Comparison of ENCODE assay signal across 10 cellular contexts in the genomic region with DNA sequence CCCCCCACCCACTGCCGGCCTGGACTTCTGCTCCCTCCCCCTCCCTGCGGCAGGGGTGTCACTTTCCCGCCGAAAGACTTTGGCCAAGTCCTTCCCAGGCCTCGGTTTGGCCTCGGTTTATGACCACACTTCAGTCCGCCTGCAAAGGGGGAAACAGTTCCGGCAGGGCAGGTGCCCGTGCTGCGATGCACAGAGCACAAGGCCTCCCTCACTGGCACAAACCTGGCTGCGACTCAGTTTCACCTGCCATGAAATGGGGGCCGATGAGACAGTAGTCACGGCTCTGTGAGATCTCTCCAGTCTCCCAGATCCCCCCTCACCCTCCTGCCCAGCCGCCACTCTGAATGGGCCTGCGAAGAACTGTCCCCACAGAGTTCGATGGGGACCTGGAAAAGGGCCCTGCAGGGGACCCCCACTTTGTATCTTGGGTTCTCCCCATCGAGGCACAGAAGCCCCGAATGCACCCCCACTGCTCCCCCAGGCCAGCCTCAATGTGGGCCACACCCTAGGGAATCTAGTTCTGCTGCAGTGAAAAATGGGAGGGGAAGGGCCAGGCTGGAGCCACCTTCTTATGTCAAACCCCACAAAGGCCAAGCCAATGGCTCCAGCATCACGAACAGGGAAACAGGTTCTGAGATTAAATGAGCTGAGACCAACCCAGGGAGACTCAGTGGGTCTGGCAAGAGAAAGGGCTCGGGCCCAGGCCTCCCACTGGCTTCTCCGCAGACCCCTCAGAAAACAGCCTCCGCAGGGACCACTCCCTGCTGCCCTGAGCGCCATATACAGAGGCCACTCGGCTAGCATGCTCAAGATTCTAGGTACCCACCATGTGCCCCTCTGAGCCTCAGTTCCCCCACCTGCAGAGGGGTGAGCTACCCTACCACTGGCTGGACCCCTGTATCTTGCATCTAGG. TPM values are rescaled to one million over a fixed set of nuclear protein-coding genes. Genes with fewer than 3 reads are reported as not detected.
DNase-seq lines count a peak whose midpoint lies in the region; ATAC-seq and TF ChIP-seq lines count a peak whose summit lies in the region.
"Had no signal": no experiment of that assay in that cellular context is flagged by ENCODE, and none has a peak within 500 bp of the region (broad histone marks: within the 10 kb centered on the region; RNA-seq: fewer than 3 reads in every experiment).

No MANE protein-coding gene starts in this region.

- H3K27me3 ChIP-seq in DOHH2 (ENCODE audit: control insufficient read depth, low read length): no peaks in the 10 kb centered on the region; the same call in 1 of the 2 replicates
- H3K27me3 ChIP-seq in right atrium auricular region: no peaks in the 10 kb centered on the region
- no peaks in the 10 kb centered on the region for H3K27me3 ChIP-seq in rectal smooth muscle tissue (ENCODE audit: control insufficient read depth, insufficient read depth, low read length)

- no peaks in the 10 kb centered on the region for H3K9me3 Mint-ChIP-seq in T-cell

- no peaks in the 10 kb centered on the region for H3F3A ChIP-seq in DOHH2 (ENCODE audit: control insufficient read depth, insufficient read depth)

- H3K36me3 ChIP-seq in DOHH2 (ENCODE audit: control insufficient read depth, low read length): no peaks in the 10 kb centered on the region
- H3K36me3 ChIP-seq in right atrium auricular region: no peaks in the 10 kb centered on the region
- H3K36me3 ChIP-seq in rectal smooth muscle tissue (ENCODE audit: control insufficient read depth, insufficient read depth, low read length): no peaks in the 10 kb centered on the region

- no peak overlapping the region for H3K27ac Mint-ChIP-seq in T-cell

- no peak for TF ChIP-seq CTCF in DOHH2 (IDR thresholded peaks at IDR 0.05; ENCODE audit: low read depth, low read length, poor library complexity, severe bottlenecking)
- no peak for TF ChIP-seq CTCF in right atrium auricular region (IDR thresholded peaks at IDR 0.05)

- H3K27ac ChIP-seq in DOHH2 (ENCODE audit: low read depth, low read length) (no peak overlapping the region), right atrium auricular region (peak overlapping the region; percentile 94 to 97), rectal smooth muscle tissue (ENCODE audit: low read depth, low read length) (no peak overlapping the region)
- H3K27ac ChIP-seq: GM23248 had no signal

- ATAC-seq in T-cell (replicated peaks in 1 of 4) (no peak), GM19463 (IDR thresholded peaks at IDR 0.05; ENCODE audit: unreplicated experiment) (no peak)

- no peak overlapping the region for H3K9ac ChIP-seq in rectal smooth muscle tissue (ENCODE audit: low read length)

- CTCF ChIA-PET in T-cell (lab: Charles Lee): no interaction called here

- no peaks in the 10 kb centered on the region for H3K9me3 ChIP-seq in DOHH2 (ENCODE audit: control insufficient read depth, insufficient read depth, low read length)
- H3K9me3 ChIP-seq in right atrium auricular region: no peaks in the 10 kb centered on the region

- no peaks in the 10 kb centered on the region for H3K27me3 Mint-ChIP-seq in T-cell

- H3K4me3 ChIP-seq in DOHH2 (ENCODE audit: low read length) (no peak overlapping the region; the same call in 1 of the 2 replicates), right atrium auricular region (peak overlapping the region; percentile 72 to 83), rectal smooth muscle tissue (ENCODE audit: low read length) (peak overlapping the region; percentile 45)

- H3K79me2 ChIP-seq in DOHH2 (ENCODE audit: control insufficient read depth, low read length): no peaks in the 10 kb centered on the region

- 0 out of 2 replicates have a peak overlapping the region, but pooled peaks have one; percentile 29 for H3K4me2 ChIP-seq in DOHH2 (ENCODE audit: low read length)

- H4K20me1 ChIP-seq in DOHH2 (ENCODE audit: control insufficient read depth, insufficient read depth, low read depth, low read length): no peaks in the 10 kb centered on the region

- POLR2A ChIA-PET in T-cell (lab: Charles Lee): no interaction called here

- H3K4me3 Mint-ChIP-seq in T-cell: peak overlapping the region; percentile 57 to 70 (median 59)

- DNase-seq in T-cell (no peak), right atrium auricular region (ENCODE audit: low spot score) (no peak), putamen (ENCODE audit: low spot score) (no peak), globus pallidus (ENCODE audit: low spot score) (no peak), A172 (ENCODE audit: low spot score) (no peak)
- DNase-seq: NK-92 treated with Interleukin-12 subunit alpha and Interleukin-12 subunit beta, amount 100 ng/mL, for 24 hours had no signal

- no peaks in the 10 kb centered on the region for H3K9me2 ChIP-seq in DOHH2 (replicated peaks; ENCODE audit: control insufficient read depth, low read length)

- no peaks in the 10 kb centered on the region for H3K36me3 Mint-ChIP-seq in T-cell

- H3K4me1 Mint-ChIP-seq in T-cell: peaks cover 0 to 3% (median 3%) of the 10 kb centered on the region in 3 donors

- peaks cover 11% of the 10 kb centered on the region for H3K4me1 ChIP-seq in DOHH2 (ENCODE audit: control insufficient read depth, low read length)
- peaks cover 0 to 64% of the 10 kb centered on the region in 2 donors for H3K4me1 ChIP-seq in right atrium auricular region
- peaks cover 22% of the 10 kb centered on the region for H3K4me1 ChIP-seq in rectal smooth muscle tissue (ENCODE audit: control insufficient read depth, insufficient read depth, low read length)

RNA-seq across cellular contexts. Expression of a gene that starts 29.0 kb away (rescaled TPM):
- total RNA-seq in T-cell: 1 to 10 TPM; 2.5 to 8.6 (median 6.4) TPM
- 10 to 100 TPM; 16.7 to 35.8 TPM for total RNA-seq in right atrium auricular region
- 9.3 and 22.7 TPM in 2 replicates for total RNA-seq in A172 (2014; rRNA removed; shearing (Covaris generic))

RNA-seq across cellular contexts. Expression of a gene that starts 33.3 kb away (rescaled TPM):
- 10 to 100 TPM; 29.9 to 48.4 (median 43.7) TPM for total RNA-seq in T-cell
- total RNA-seq in right atrium auricular region: 100 to 1,000 TPM in 1 of 2 donors, 10 to 100 TPM in 1; 95.2 to 101 TPM
- 29.6 and 36.3 TPM in 2 replicates for total RNA-seq in A172 (2014; rRNA removed; shearing (Covaris generic))

RNA-seq across cellular contexts. Expression of a gene that starts 46.0 kb away (rescaled TPM):
- total RNA-seq in T-cell (10 to 100 TPM; 26.5 to 47.4 (median 28.7) TPM), right atrium auricular region (10 to 100 TPM; 16.2 to 18.4 TPM)
- 112 and 114 TPM in 2 replicates for total RNA-seq in A172 (2014; rRNA removed; shearing (Covaris generic))

RNA-seq across cellular contexts. Expression of a gene that starts 46.1 kb away (rescaled TPM):
- total RNA-seq in T-cell (10 to 100 TPM; 30.6 to 53.1 (median 50.5) TPM), right atrium auricular region (100 to 1,000 TPM; 142 to 195 TPM)
- total RNA-seq in A172 (2014; rRNA removed; shearing (Covaris generic)): 91.9 and 130 TPM in 2 replicates

Comparison
In these comparisons a context has a peak if more than half of its experiments do, and no peak if none do; other contexts are left out.
1. H3K27ac ChIP-seq: peak in right atrium auricular region (2 of 2); none in DOHH2 (single experiment) and rectal smooth muscle tissue (single experiment).